In genomic region chr1:236316437-236316836, GRCh38 we compare ENCODE assay signal across 7 cellular contexts.
"Had no signal": no experiment of that assay in that cellular context is flagged by ENCODE, and none has a peak within 500 bp of the region (broad histone marks: within the 10 kb centered on the region; RNA-seq: fewer than 3 reads in every experiment).

No MANE protein-coding gene starts in this region.

- FAIRE-seq: G401.6, GM12878, GM12892, GM18507, GM19239 had no signal

- H3K4me3 ChIP-seq: GM12878 had no signal

- ATAC-seq: GM12878 had no signal

- DNase-seq: GDM1, GF-D8 had no signal
